ENCODE assay signal across 23 cellular contexts in the genomic region with DNA sequence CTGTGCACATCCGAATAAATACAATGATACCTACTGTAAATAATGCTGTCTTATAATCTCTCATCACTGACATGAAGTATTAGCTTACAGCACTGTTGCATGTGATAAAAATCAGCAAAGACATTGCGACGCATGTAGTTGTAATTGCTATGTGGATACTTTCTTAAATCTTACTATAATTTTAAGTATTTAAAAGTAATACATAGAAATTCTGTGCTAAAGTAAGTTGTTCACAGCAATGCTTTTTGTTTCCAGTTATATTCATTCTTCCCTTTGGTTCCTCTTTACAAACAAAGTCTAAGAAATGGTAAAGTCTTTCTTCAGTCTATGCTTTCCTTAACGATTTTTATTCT.
DNase-seq lines count a peak whose midpoint lies in the region; ATAC-seq and TF ChIP-seq lines count a peak whose summit lies in the region.
"Had no signal": no experiment of that assay in that cellular context is flagged by ENCODE, and none has a peak within 500 bp of the region (broad histone marks: within the 10 kb centered on the region; RNA-seq: fewer than 3 reads in every experiment).

No MANE protein-coding gene starts in this region.

- POLR2A ChIA-PET in OCI-LY7 (lab: Charles Lee) = no interaction called here

- H3K9me3 ChIP-seq in OCI-LY7 (ENCODE audit: low read length) = no peaks in the 10 kb centered on the region
- no peaks in the 10 kb centered on the region for H3K9me3 ChIP-seq in osteoblast (ENCODE audit: low read depth, low read length)
- H3K9me3 ChIP-seq: pancreas, right lobe of liver, thoracic aorta had no signal

- CTCF ChIA-PET in Calu3 (lab: Charles Lee) = interaction anchor here (0.6 to 2.5 kb wide), 18 partner anchors 9 to 705 kb away, joined by 3 to 55 read pairs (median 5); a partner anchor contains a TSS
- CTCF ChIA-PET in OCI-LY7 (lab: Charles Lee; ENCODE audit: unreplicated experiment) = interaction anchor here (0.8 kb wide), 1 partner anchor 8 kb away, joined by 3 read pairs; no protein-coding TSS in a partner anchor

- H3K36me3 ChIP-seq in OCI-LY7 (ENCODE audit: insufficient read depth, low read length) = no peaks in the 10 kb centered on the region
- no peaks in the 10 kb centered on the region for H3K36me3 ChIP-seq in osteoblast (ENCODE audit: insufficient read depth, low read length)
- H3K36me3 ChIP-seq: cardiac muscle cell, pancreas, right lobe of liver, thoracic aorta, WERI-Rb-1 had no signal

- H3K4me1 Mint-ChIP-seq in Calu3 (ENCODE audit: low read depth, unreplicated experiment) = peaks cover 17% of the 10 kb centered on the region
- peaks cover 3% of the 10 kb centered on the region for H3K4me1 Mint-ChIP-seq in endothelial cell (ENCODE audit: unreplicated experiment)
- H3K4me1 Mint-ChIP-seq: activated CD4-positive, alpha-beta T cell treated with anti-CD3 and anti-CD28 coated beads, Interleukin-2, amount 10 ng/mL, durations not matched to agents 24 days and 14 days; CD4-positive, CD25-positive, alpha-beta regulatory T cell; naive thymus-derived CD4-positive, alpha-beta T cell had no signal

- DNase-seq in Calu3 = no peak
- DNase-seq in OCI-LY7 (ENCODE audit: low spot score) = no peak
- DNase-seq in endothelial cell (ENCODE audit: low spot score) = no peak
- no peak for DNase-seq in osteoblast (ENCODE audit: insufficient read length, low spot score, missing footprints)
- no peak for DNase-seq in NCI-H1417 treated with DMSO at 0.1 percent for 48 hours (lab: John Stamatoyannopoulos, UW)
- no peak for DNase-seq in activated gamma-delta T cell treated with Interleukin-2 at 50 U/mL for 16 hours
- DNase-seq: activated T-cell treated with anti-CD3 and anti-CD28 coated beads, Interleukin-2, amount 50 U/mL, for 4 hours; GOT3; left ventricle myocardium superior; stimulated activated naive CD4-positive, alpha-beta T cell treated with Interleukin-2 at 50 U/mL for 16 hours had no signal

- no peak for TF ChIP-seq CTCF in Calu3 (IDR thresholded peaks at IDR 0.05; ENCODE audit: unreplicated experiment)
- 0 out of 2 replicates have a peak, but pooled peaks have one; percentile 20 for TF ChIP-seq CTCF in OCI-LY7 (conservative IDR thresholded peaks at IDR 0.05; ENCODE audit: low read length)
- peak; percentile 17 for TF ChIP-seq CTCF in endothelial cell (IDR thresholded peaks at IDR 0.05; ENCODE audit: unreplicated experiment)
- no peak for TF ChIP-seq CTCF in osteoblast (IDR thresholded peaks at IDR 0.05; ENCODE audit: extremely low read depth, low read depth, low read length)

- H3K4me3 Mint-ChIP-seq in Calu3 (ENCODE audit: low read depth, unreplicated experiment) = no peak overlapping the region
- H3K4me3 Mint-ChIP-seq in endothelial cell (ENCODE audit: unreplicated experiment) = no peak overlapping the region
- H3K4me3 Mint-ChIP-seq: activated CD4-positive, alpha-beta T cell treated with anti-CD3 and anti-CD28 coated beads, Interleukin-2, amount 10 ng/mL, durations not matched to agents 24 days and 14 days; activated naive CD4-positive, alpha-beta T cell treated with anti-CD3 and anti-CD28 coated beads for 36 hours; activated T-cell treated with anti-CD3 and anti-CD28 coated beads, Interleukin-2, amount 50 U/mL, for 4 hours; CD4-positive, CD25-positive, alpha-beta regulatory T cell; naive thymus-derived CD4-positive, alpha-beta T cell; T-helper 2 cell treated with Interferon-gamma antibody and Interleukin-4, amounts not matched to agents 5 μg/mL and 100 μg/mL, for 36 hours had no signal

- no peak overlapping the region for H2AFZ ChIP-seq in OCI-LY7 (ENCODE audit: low read length)
- no peak overlapping the region for H2AFZ ChIP-seq in osteoblast (ENCODE audit: low read length)

- peak overlapping the region; percentile 78 for H3K27ac Mint-ChIP-seq in Calu3 (ENCODE audit: unreplicated experiment)
- no peak overlapping the region for H3K27ac Mint-ChIP-seq in endothelial cell (ENCODE audit: unreplicated experiment)
- H3K27ac Mint-ChIP-seq: activated CD4-positive, alpha-beta T cell treated with anti-CD3 and anti-CD28 coated beads, Interleukin-2, amount 10 ng/mL, durations not matched to agents 24 days and 14 days; activated naive CD4-positive, alpha-beta T cell treated with anti-CD3 and anti-CD28 coated beads for 36 hours; CD4-positive, CD25-positive, alpha-beta regulatory T cell; naive thymus-derived CD4-positive, alpha-beta T cell; T-helper 2 cell treated with Interferon-gamma antibody and Interleukin-4, amounts not matched to agents 5 μg/mL and 100 μg/mL, for 36 hours had no signal

- H3K4me2 ChIP-seq in OCI-LY7 (ENCODE audit: low read length) = no peak overlapping the region
- H3K4me2 ChIP-seq in osteoblast (ENCODE audit: insufficient read depth, low read length) = peak overlapping the region; percentile 71

- H3K36me3 Mint-ChIP-seq in Calu3 (ENCODE audit: insufficient read depth, unreplicated experiment) (no peaks in the 10 kb centered on the region), endothelial cell (ENCODE audit: low read depth, unreplicated experiment) (no peaks in the 10 kb centered on the region)
- H3K36me3 Mint-ChIP-seq: CD4-positive, CD25-positive, alpha-beta regulatory T cell; mesothelial cell of epicardium; naive thymus-derived CD4-positive, alpha-beta T cell had no signal

- no peaks in the 10 kb centered on the region for H3K79me2 ChIP-seq in OCI-LY7 (ENCODE audit: insufficient read depth, low read depth, low read length)
- H3K79me2 ChIP-seq in osteoblast (ENCODE audit: insufficient read depth, low read length) = no peaks in the 10 kb centered on the region

- H4K20me1 ChIP-seq in OCI-LY7 (ENCODE audit: insufficient read depth, low read length) = no peaks in the 10 kb centered on the region
- H4K20me1 ChIP-seq in osteoblast (ENCODE audit: insufficient read depth, low read length) = no peaks in the 10 kb centered on the region

- BruUV-seq in Calu3 (replicated peaks; lab: Mats Ljungman, UMichigan) (no TSS peak), OCI-LY7 (replicated peaks; lab: Mats Ljungman, UMichigan) (no TSS peak)

- H3K4me1 ChIP-seq in OCI-LY7 (ENCODE audit: insufficient read depth, low read length, poor library complexity, severe bottlenecking) (no peaks in the 10 kb centered on the region), osteoblast (ENCODE audit: insufficient read depth, low read length) (peaks cover 7% of the 10 kb centered on the region)

- H3K27me3 ChIP-seq in osteoblast (ENCODE audit: insufficient read depth, low read length) = no peaks in the 10 kb centered on the region
- H3K27me3 ChIP-seq: cardiac muscle cell, pancreas, right lobe of liver had no signal

- H3K4me3 ChIP-seq in OCI-LY7 (ENCODE audit: low read depth, low read length, poor library complexity, severe bottlenecking) = no peak overlapping the region
- no peak overlapping the region for H3K4me3 ChIP-seq in osteoblast (ENCODE audit: insufficient read depth, low read length)

- no peak for ATAC-seq in HG03469 (IDR thresholded peaks at IDR 0.05; ENCODE audit: unreplicated experiment)
- no peak for ATAC-seq in GM21737 (IDR thresholded peaks at IDR 0.05; ENCODE audit: unreplicated experiment)
- ATAC-seq: activated T-cell treated with anti-CD3 and anti-CD28 coated beads, Interleukin-2, amount 50 U/mL, for 4 hours; naive thymus-derived CD4-positive, alpha-beta T cell had no signal

- H3K27me3 Mint-ChIP-seq in Calu3 (ENCODE audit: unreplicated experiment) (no peaks in the 10 kb centered on the region), endothelial cell (ENCODE audit: unreplicated experiment) (no peaks in the 10 kb centered on the region)
- H3K27me3 Mint-ChIP-seq: activated CD4-positive, alpha-beta T cell treated with anti-CD3 and anti-CD28 coated beads, Interleukin-2, amount 10 ng/mL, durations not matched to agents 24 days and 14 days; CD4-positive, CD25-positive, alpha-beta regulatory T cell; naive thymus-derived CD4-positive, alpha-beta T cell had no signal

- intact Hi-C loops in Calu3 (cut with micrococcal nuclease; ENCODE audit: unreplicated experiment) (loop anchor here (1.0 to 5.0 kb wide), 4 partner anchors 91 to 1734 kb away; no protein-coding TSS in a partner anchor), OCI-LY7 (cut with micrococcal nuclease; ENCODE audit: unreplicated experiment) (loop anchor here (10.0 kb wide), 1 partner anchor 301 kb away; no protein-coding TSS in a partner anchor)

- H3K9me3 Mint-ChIP-seq in Calu3 (ENCODE audit: low read depth, unreplicated experiment) = no peaks in the 10 kb centered on the region
- no peaks in the 10 kb centered on the region for H3K9me3 Mint-ChIP-seq in endothelial cell (ENCODE audit: unreplicated experiment)
- H3K9me3 Mint-ChIP-seq: activated CD4-positive, alpha-beta T cell treated with anti-CD3 and anti-CD28 coated beads, Interleukin-2, amount 10 ng/mL, durations not matched to agents 24 days and 14 days; activated naive CD4-positive, alpha-beta T cell treated with anti-CD3 and anti-CD28 coated beads for 36 hours; activated T-cell treated with anti-CD3 and anti-CD28 coated beads, Interleukin-2, amount 50 U/mL, for 4 hours; mesothelial cell of epicardium; T-helper 2 cell treated with Interferon-gamma antibody and Interleukin-4, amounts not matched to agents 5 μg/mL and 100 μg/mL, for 36 hours had no signal

- no peaks in the 10 kb centered on the region for H3K9me2 ChIP-seq in OCI-LY7 (ENCODE audit: insufficient read depth, low read length)

- no peak overlapping the region for H3K27ac ChIP-seq in OCI-LY7 (ENCODE audit: low read depth, low read length, poor library complexity, severe bottlenecking)
- no peak overlapping the region for H3K27ac ChIP-seq in osteoblast (ENCODE audit: low read depth, low read length)
- H3K27ac ChIP-seq: thoracic aorta had no signal

Comparison
In these comparisons a context has a peak if more than half of its experiments do, and no peak if none do; other contexts are left out.
1. CTCF ChIP-seq: peak in OCI-LY7 (single experiment) and endothelial cell (single experiment); none in Calu3 (single experiment) and osteoblast (single experiment).